38 cellular contexts compared by ENCODE assay signal in genomic region chr1:46510998-46511365, GRCh38. TPM values are rescaled to one million over a fixed set of nuclear protein-coding genes. Genes with fewer than 3 reads are reported as not detected.
"Had no signal": no experiment of that assay in that cellular context is flagged by ENCODE, and none has a peak within 500 bp of the region (broad histone marks: within the 10 kb centered on the region; RNA-seq: fewer than 3 reads in every experiment).

No MANE protein-coding gene starts in this region.

- ATAC-seq: activated CD8-positive, alpha-beta T cell treated with anti-CD3 and anti-CD28 coated beads for 36 hours; activated naive CD4-positive, alpha-beta T cell treated with anti-CD3 and anti-CD28 coated beads, Interleukin-2, amount 50 U/mL, for 72 hours; activated T-cell treated with anti-CD3 and anti-CD28 coated beads, Interleukin-2, amount 50 U/mL, for 4 hours; activated T-cell treated with anti-CD3 and anti-CD28 coated beads, Interleukin-2, amount 50 U/mL, for 72 hours; activated T-helper 17 cell treated with anti-CD3 and anti-CD28 coated beads, Interleukin-2, amount 50 U/mL, for 72 hours had no signal

- H3K27ac Mint-ChIP-seq: activated B cell treated with CpG ODN at 0.5 μM for 24 hours; activated CD4-positive, alpha-beta memory T cell treated with anti-CD3 and anti-CD28 coated beads for 36 hours; activated CD4-positive, alpha-beta T cell treated with anti-CD3 and anti-CD28 coated beads, Interleukin-2, amount 10 ng/mL, durations not matched to agents 24 days and 14 days; activated CD8-positive, alpha-beta T cell treated with anti-CD3 and anti-CD28 coated beads for 36 hours; activated naive CD4-positive, alpha-beta T cell treated with anti-CD3 and anti-CD28 coated beads for 36 hours; activated naive CD8-positive, alpha-beta T cell treated with anti-CD3 and anti-CD28 coated beads for 36 hours; activated T-cell treated with anti-CD3 and anti-CD28 coated beads, Interleukin-2, amount 50 U/mL, for 72 hours; activated T-helper 1 cell treated with anti-CD3 and anti-CD28 coated beads, Interleukin-12 subunit alpha, Interleukin-12 subunit beta, Interleukin-2, Interleukin-4 antibody, amounts not matched to agents 30 ng/mL and 10 ng/mL and 1 ng/mL, durations not matched to agents 14 hours and 24 hours and 36 hours; activated T-helper 17 cell treated with anti-CD3 and anti-CD28 coated beads, Interleukin-2, amount 50 U/mL, for 72 hours; brain; T-helper 1 cell treated with Interleukin-12 subunit alpha and Interleukin-12 subunit beta and Interleukin-4 antibody, amounts not matched to agents 30 μg/mL and 1 μg/mL, for 36 hours; T-helper 2 cell treated with Interferon-gamma antibody and Interleukin-4, amounts not matched to agents 5 μg/mL and 100 μg/mL, for 36 hours had no signal

- DNase-seq: activated B cell treated with CpG ODN at 0.5 μM for 24 hours; activated CD4-positive, alpha-beta memory T cell treated with anti-CD3 and anti-CD28 coated beads for 36 hours; activated CD4-positive, alpha-beta T cell treated with anti-CD3 and anti-CD28 coated beads for 4 hours; activated CD4-positive, alpha-beta T cell treated with anti-CD3 and anti-CD28 coated beads, Interleukin-2, amount 10 ng/mL, durations not matched to agents 24 days and 14 days; activated CD4-positive, alpha-beta T cell treated with anti-CD3 and anti-CD28 coated beads, Interleukin-2, amount 50 U/mL, for 1 hour; activated CD4-positive, alpha-beta T cell treated with anti-CD3 and anti-CD28 coated beads, Interleukin-2, amount 50 U/mL, for 4 hours; activated CD4-positive, CD25-positive, alpha-beta regulatory T cell treated with anti-CD3 and anti-CD28 coated beads, Interleukin-2, amount 50 U/mL, for 72 hours; activated CD8-positive, alpha-beta memory T cell treated with anti-CD3 and anti-CD28 coated beads, Interleukin-2, amount 50 U/mL, for 4 hours; activated CD8-positive, alpha-beta T cell treated with anti-CD3 and anti-CD28 coated beads for 36 hours; activated effector memory CD4-positive, alpha-beta T cell treated with anti-CD3 and anti-CD28 coated beads, Interleukin-2, amount 50 U/mL, for 16 hours; activated gamma-delta T cell treated with Interleukin-2 at 50 U/mL for 16 hours; activated naive CD4-positive, alpha-beta T cell; activated naive CD4-positive, alpha-beta T cell treated with anti-CD3 and anti-CD28 coated beads for 36 hours; activated naive CD4-positive, alpha-beta T cell treated with anti-CD3 and anti-CD28 coated beads, Interleukin-2, amount 50 U/mL, for 16 hours; activated naive CD8-positive, alpha-beta T cell treated with anti-CD3 and anti-CD28 coated beads for 36 hours; activated T-cell treated with anti-CD3 and anti-CD28 coated beads for 4 hours; activated T-cell treated with anti-CD3 and anti-CD28 coated beads, Interleukin-2, amount 50 U/mL, for 1 hour; activated T-cell treated with anti-CD3 and anti-CD28 coated beads, Interleukin-2, amount 50 U/mL, for 4 hours; activated T-cell treated with anti-CD3 and anti-CD28 coated beads, Interleukin-2, amount 50 U/mL, for 72 hours; adrenal gland; amniotic stem cell; caudate nucleus; T-helper 1 cell; T-helper 2 cell; T-helper 9 cell had no signal

- H3K9me3 ChIP-seq: adrenal gland, ascending aorta had no signal

- H3K27ac ChIP-seq: adrenal gland, ascending aorta, cardiac muscle cell, VCaP had no signal

- H3K9me3 Mint-ChIP-seq: activated B cell treated with CpG ODN at 0.5 μM for 24 hours; activated CD4-positive, alpha-beta memory T cell treated with anti-CD3 and anti-CD28 coated beads for 36 hours; activated CD4-positive, alpha-beta T cell treated with anti-CD3 and anti-CD28 coated beads, Interleukin-2, amount 10 ng/mL, durations not matched to agents 24 days and 14 days; activated CD8-positive, alpha-beta T cell treated with anti-CD3 and anti-CD28 coated beads for 36 hours; activated naive CD4-positive, alpha-beta T cell treated with anti-CD3 and anti-CD28 coated beads for 36 hours; activated naive CD4-positive, alpha-beta T cell treated with anti-CD3 and anti-CD28 coated beads, Interleukin-2, amount 50 U/mL, for 72 hours; activated naive CD8-positive, alpha-beta T cell treated with anti-CD3 and anti-CD28 coated beads for 36 hours; activated T-cell treated with anti-CD3 and anti-CD28 coated beads, Interleukin-2, amount 50 U/mL, for 4 hours; activated T-cell treated with anti-CD3 and anti-CD28 coated beads, Interleukin-2, amount 50 U/mL, for 72 hours; activated T-helper 1 cell treated with anti-CD3 and anti-CD28 coated beads, Interleukin-12 subunit alpha, Interleukin-12 subunit beta, Interleukin-2, Interleukin-4 antibody, amounts not matched to agents 30 ng/mL and 10 ng/mL and 1 ng/mL, durations not matched to agents 14 hours and 24 hours and 36 hours; activated T-helper 17 cell treated with anti-CD3 and anti-CD28 coated beads, Interleukin-2, amount 50 U/mL, for 72 hours; central memory CD8-positive, alpha-beta T cell; T-helper 1 cell treated with Interleukin-12 subunit alpha and Interleukin-12 subunit beta and Interleukin-4 antibody, amounts not matched to agents 30 μg/mL and 1 μg/mL, for 36 hours; T-helper 2 cell treated with Interferon-gamma antibody and Interleukin-4, amounts not matched to agents 5 μg/mL and 100 μg/mL, for 36 hours had no signal

- H3K36me3 ChIP-seq: adrenal gland, ascending aorta, cardiac muscle cell had no signal

- H3K4me1 Mint-ChIP-seq: activated B cell treated with CpG ODN at 0.5 μM for 24 hours; activated naive CD8-positive, alpha-beta T cell treated with anti-CD3 and anti-CD28 coated beads for 36 hours; central memory CD8-positive, alpha-beta T cell had no signal

- FAIRE-seq: bronchial epithelial cell, TTC549 had no signal

- H3K27me3 ChIP-seq: adrenal gland, ascending aorta, cardiac muscle cell had no signal

- H3K4me1 ChIP-seq: adrenal gland, ascending aorta had no signal

- H3K36me3 Mint-ChIP-seq: activated CD4-positive, alpha-beta memory T cell treated with anti-CD3 and anti-CD28 coated beads for 36 hours; activated naive CD4-positive, alpha-beta T cell treated with anti-CD3 and anti-CD28 coated beads, Interleukin-2, amount 50 U/mL, for 72 hours; activated naive CD8-positive, alpha-beta T cell treated with anti-CD3 and anti-CD28 coated beads for 36 hours; brain had no signal

- H3K4me3 Mint-ChIP-seq: activated B cell treated with CpG ODN at 0.5 μM for 24 hours; activated CD4-positive, alpha-beta memory T cell treated with anti-CD3 and anti-CD28 coated beads for 36 hours; activated CD4-positive, alpha-beta T cell treated with anti-CD3 and anti-CD28 coated beads, Interleukin-2, amount 10 ng/mL, durations not matched to agents 24 days and 14 days; activated CD8-positive, alpha-beta T cell treated with anti-CD3 and anti-CD28 coated beads for 36 hours; activated naive CD4-positive, alpha-beta T cell treated with anti-CD3 and anti-CD28 coated beads for 36 hours; activated naive CD8-positive, alpha-beta T cell treated with anti-CD3 and anti-CD28 coated beads for 36 hours; activated T-cell treated with anti-CD3 and anti-CD28 coated beads, Interleukin-2, amount 50 U/mL, for 4 hours; activated T-cell treated with anti-CD3 and anti-CD28 coated beads, Interleukin-2, amount 50 U/mL, for 72 hours; activated T-helper 1 cell treated with anti-CD3 and anti-CD28 coated beads, Interleukin-12 subunit alpha, Interleukin-12 subunit beta, Interleukin-2, Interleukin-4 antibody, amounts not matched to agents 30 ng/mL and 10 ng/mL and 1 ng/mL, durations not matched to agents 14 hours and 24 hours and 36 hours; activated T-helper 17 cell treated with anti-CD3 and anti-CD28 coated beads, Interleukin-2, amount 50 U/mL, for 72 hours; brain; central memory CD8-positive, alpha-beta T cell; T-helper 1 cell treated with Interleukin-12 subunit alpha and Interleukin-12 subunit beta and Interleukin-4 antibody, amounts not matched to agents 30 μg/mL and 1 μg/mL, for 36 hours; T-helper 2 cell treated with Interferon-gamma antibody and Interleukin-4, amounts not matched to agents 5 μg/mL and 100 μg/mL, for 36 hours had no signal

- H3K4me3 ChIP-seq: adrenal gland, ascending aorta, cardiac muscle cell had no signal

RNA-seq across cellular contexts. Expression of gene DMBX1, which starts 21.3 kb away (rescaled TPM):
- total RNA-seq: activated B cell treated with CpG ODN at 0.5 μM for 24 hours; activated CD8-positive, alpha-beta memory T cell treated with anti-CD3 and anti-CD28 coated beads for 36 hours; activated naive CD4-positive, alpha-beta T cell treated with anti-CD3 and anti-CD28 coated beads for 36 hours; activated naive CD8-positive, alpha-beta T cell treated with anti-CD3 and anti-CD28 coated beads for 36 hours; activated T-cell treated with anti-CD3 and anti-CD28 coated beads, Interleukin-2, amount 50 U/mL, for 4 hours; activated T-helper 1 cell treated with anti-CD3 and anti-CD28 coated beads, Interleukin-12 subunit alpha, Interleukin-12 subunit beta, Interleukin-2, Interleukin-4 antibody, amounts not matched to agents 30 ng/mL and 10 ng/mL and 1 ng/mL, durations not matched to agents 14 hours and 24 hours and 36 hours; ascending aorta; bronchial epithelial cell; cardiac muscle cell had no signal
- polyA plus RNA-seq: cardiac muscle cell had no signal

RNA-seq across cellular contexts. Expression of gene KNCN, which starts 40.5 kb away (rescaled TPM):
- total RNA-seq: activated B cell treated with CpG ODN at 0.5 μM for 24 hours; activated CD4-positive, alpha-beta memory T cell treated with anti-CD3 and anti-CD28 coated beads for 36 hours; activated CD4-positive, alpha-beta T cell treated with anti-CD3 and anti-CD28 coated beads, Interleukin-2, amount 10 ng/mL, durations not matched to agents 24 days and 14 days; activated CD8-positive, alpha-beta memory T cell treated with anti-CD3 and anti-CD28 coated beads for 36 hours; activated CD8-positive, alpha-beta T cell treated with anti-CD3 and anti-CD28 coated beads for 36 hours; activated naive CD4-positive, alpha-beta T cell treated with anti-CD3 and anti-CD28 coated beads for 36 hours; activated naive CD4-positive, alpha-beta T cell treated with anti-CD3 and anti-CD28 coated beads, Interleukin-2, amount 50 U/mL, for 72 hours; activated naive CD8-positive, alpha-beta T cell treated with anti-CD3 and anti-CD28 coated beads for 36 hours; activated T-cell treated with anti-CD3 and anti-CD28 coated beads, Interleukin-2, amount 50 U/mL, for 4 hours; activated T-cell treated with anti-CD3 and anti-CD28 coated beads, Interleukin-2, amount 50 U/mL, for 72 hours; activated T-helper 1 cell treated with anti-CD3 and anti-CD28 coated beads, Interleukin-12 subunit alpha, Interleukin-12 subunit beta, Interleukin-2, Interleukin-4 antibody, amounts not matched to agents 30 ng/mL and 10 ng/mL and 1 ng/mL, durations not matched to agents 14 hours and 24 hours and 36 hours; activated T-helper 17 cell treated with anti-CD3 and anti-CD28 coated beads, Interleukin-2, amount 50 U/mL, for 72 hours; adrenal gland; ascending aorta; bronchial epithelial cell; cardiac muscle cell had no signal
- polyA plus RNA-seq: cardiac muscle cell had no signal
